ENCODE assay signal across 8 cellular contexts in the genomic region with DNA sequence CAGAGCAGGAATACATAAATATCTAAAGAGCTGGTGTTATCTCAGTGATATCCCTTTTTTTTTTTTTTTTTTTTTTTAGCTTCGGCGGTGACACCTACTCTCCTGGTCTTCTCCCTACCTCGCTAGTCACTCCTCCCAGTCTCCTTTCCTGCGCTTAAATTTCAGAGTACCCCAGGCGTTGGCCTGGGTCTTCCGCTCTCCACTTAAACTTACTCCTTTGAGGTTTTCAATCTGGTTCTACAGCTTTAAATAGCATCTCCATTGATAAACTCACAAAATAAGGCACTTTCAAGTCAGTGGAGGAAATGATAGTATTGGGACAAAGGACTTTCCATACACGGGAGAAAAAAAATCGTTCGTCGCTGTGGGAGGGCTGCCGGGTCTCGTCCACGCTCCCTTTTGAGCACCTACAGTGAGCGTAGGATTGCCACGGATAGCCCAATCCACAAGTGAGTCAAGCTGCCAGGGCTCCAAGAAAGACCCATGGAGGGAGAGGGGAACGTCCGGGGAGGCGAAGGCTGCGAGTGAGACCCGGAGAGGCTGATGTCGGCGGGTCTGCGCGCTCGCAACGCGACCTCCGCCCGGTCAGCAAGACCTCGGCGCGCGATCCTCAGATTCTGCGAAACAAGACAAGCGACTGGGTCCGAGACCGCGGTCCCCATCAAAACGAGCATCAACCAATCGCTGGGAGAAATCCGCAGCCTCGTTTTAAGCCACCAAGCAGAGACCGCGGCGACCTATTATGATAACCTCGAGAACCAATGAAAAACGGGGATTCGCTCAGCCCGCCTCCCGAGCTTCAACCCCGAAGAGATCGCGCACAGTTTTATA. TPM values are rescaled to one million over a fixed set of nuclear protein-coding genes. Genes with fewer than 3 reads are reported as not detected.
DNase-seq lines count a peak whose midpoint lies in the region; ATAC-seq and TF ChIP-seq lines count a peak whose summit lies in the region.

No MANE protein-coding gene starts in this region.

- H3K4me3 Mint-ChIP-seq in activated B cell treated with CpG ODN at 0.5 μM for 24 hours: peak overlapping the region; percentile 95
- peak overlapping the region; percentile 95 for H3K4me3 Mint-ChIP-seq in central memory CD8-positive, alpha-beta T cell

- H3K27me3 Mint-ChIP-seq in activated B cell treated with CpG ODN at 0.5 μM for 24 hours: peaks cover 5% of the 10 kb centered on the region
- peaks cover 30% of the 10 kb centered on the region for H3K27me3 Mint-ChIP-seq in central memory CD8-positive, alpha-beta T cell

- ATAC-seq in GM18873 (IDR thresholded peaks at IDR 0.05; ENCODE audit: low FRiP score, unreplicated experiment): peak; percentile 60
- ATAC-seq in HG03159 (IDR thresholded peaks at IDR 0.05; ENCODE audit: unreplicated experiment): peak; percentile 81
- peak; percentile 83 for ATAC-seq in activated B cell treated with CpG ODN at 0.5 μM for 24 hours (ENCODE audit: low read depth)
- peak; percentile 82 for ATAC-seq in central memory CD8-positive, alpha-beta T cell (replicated peaks; ENCODE audit: extremely low read depth, poor library complexity, severe bottlenecking)

- H3K4me1 Mint-ChIP-seq in activated B cell treated with CpG ODN at 0.5 μM for 24 hours: peaks cover 31% of the 10 kb centered on the region
- H3K4me1 Mint-ChIP-seq in central memory CD8-positive, alpha-beta T cell: peaks cover 34% of the 10 kb centered on the region

- CTCF ChIA-PET in activated B cell treated with CpG ODN at 0.5 μM for 24 hours (lab: Charles Lee): interaction anchor here (1.0 kb wide), 3 partner anchors 232 to 733 kb away, joined by 3 to 4 read pairs (median 3); no protein-coding TSS in a partner anchor

- TF ChIP-seq CTCF in activated B cell treated with CpG ODN at 0.5 μM for 24 hours (IDR thresholded peaks at IDR 0.05): no peak

- H3K27ac Mint-ChIP-seq in activated B cell treated with CpG ODN at 0.5 μM for 24 hours: peak overlapping the region; percentile 98
- H3K27ac Mint-ChIP-seq in central memory CD8-positive, alpha-beta T cell (ENCODE audit: low read depth): peak overlapping the region; percentile 94

- DNase-seq in ACHN (peak; percentile 85), NCI-H2227 treated with DMSO at 0.1 percent for 48 hours (lab: John Stamatoyannopoulos, UW) (peak; percentile 99), activated B cell treated with CpG ODN at 0.5 μM for 24 hours (no peak), iris pigment epithelial cell (ENCODE audit: low read depth) (peak; percentile 96), smooth muscle cell of the brain vasculature (ENCODE audit: low read depth, low spot score) (peak; percentile 85)
- DNase-seq in central memory CD8-positive, alpha-beta T cell (ENCODE audit: low spot score in 2 of 2): peak in 1 of 2 donors; percentile 77

- H3K36me3 Mint-ChIP-seq in activated B cell treated with CpG ODN at 0.5 μM for 24 hours (ENCODE audit: low read depth): peaks cover 39% of the 10 kb centered on the region
- peaks cover 44% of the 10 kb centered on the region for H3K36me3 Mint-ChIP-seq in central memory CD8-positive, alpha-beta T cell (ENCODE audit: insufficient read depth)

- in situ Hi-C loops in ACHN (cut with HindIII; ENCODE audit: low pct_ligation_motif_present, low pct_unique_long_range_greater_than_20kb, low sequenced_read_pairs): no loop called here

- POLR2A ChIA-PET in activated B cell treated with CpG ODN at 0.5 μM for 24 hours (lab: Charles Lee): interaction anchor here (0.5 to 3.7 kb wide), 22 partner anchors 8 to 1764 kb away, joined by 3 to 44 read pairs (median 6); a partner anchor contains a TSS

- H3K9me3 Mint-ChIP-seq in activated B cell treated with CpG ODN at 0.5 μM for 24 hours: no peaks in the 10 kb centered on the region
- H3K9me3 Mint-ChIP-seq in central memory CD8-positive, alpha-beta T cell: no peaks in the 10 kb centered on the region

- intact Hi-C loops in activated B cell treated with CpG ODN at 0.5 μM for 24 hours (cut with micrococcal nuclease): loop anchor here (1.0 to 5.0 kb wide), 8 partner anchors 57 to 1430 kb away; a partner anchor contains a TSS

RNA-seq across cellular contexts. Expression of a gene that starts 0.7 kb away (rescaled TPM):
- 172 and 192 TPM in 2 replicates for total RNA-seq in activated B cell treated with CpG ODN at 0.5 μM for 24 hours

RNA-seq across cellular contexts. Expression of a gene that starts 50.5 kb away (rescaled TPM):
- 18.9 and 22.5 TPM in 2 replicates for total RNA-seq in activated B cell treated with CpG ODN at 0.5 μM for 24 hours
